In genomic region chr10:84179059-84179710, GRCh38 we compare ENCODE assay signal across 8 cellular contexts. TPM values are rescaled to one million over a fixed set of nuclear protein-coding genes. Genes with fewer than 3 reads are reported as not detected.
A peak's percentile ranks its signal among the peaks of the same experiment; 100 is the strongest.
DNase-seq lines count a peak whose midpoint lies in the region; ATAC-seq and TF ChIP-seq lines count a peak whose summit lies in the region.

No MANE protein-coding gene starts in this region.

- H3K9me3 ChIP-seq in gastroesophageal sphincter: no peaks in the 10 kb centered on the region

- TF ChIP-seq POLR2A in gastroesophageal sphincter (IDR thresholded peaks at IDR 0.05): no peak

- no peak for TF ChIP-seq CTCF in gastroesophageal sphincter (IDR thresholded peaks at IDR 0.05)

- peak; percentile 96 for ATAC-seq in GM18499 (IDR thresholded peaks at IDR 0.05; ENCODE audit: insufficient read depth, unreplicated experiment)
- ATAC-seq in HG02759 (IDR thresholded peaks at IDR 0.05; ENCODE audit: unreplicated experiment): peak; percentile 90
- no peak for ATAC-seq in gastroesophageal sphincter

- H3K27ac ChIP-seq in gastroesophageal sphincter: no peak overlapping the region

- H3K4me1 ChIP-seq in gastroesophageal sphincter: no peaks in the 10 kb centered on the region

- WGBS in gastroesophageal sphincter (ENCODE audit: low coverage in 1 of 2), 2 donors: 60 to 63% methylated on average over 3 to 4 of the region's 12 CpGs

- no peak overlapping the region for H3K4me3 ChIP-seq in gastroesophageal sphincter

- no peaks in the 10 kb centered on the region for H3K36me3 ChIP-seq in gastroesophageal sphincter

- H3K27me3 ChIP-seq in gastroesophageal sphincter: peaks cover under 1% of the 10 kb centered on the region

- no peak for TF ChIP-seq EP300 in gastroesophageal sphincter (IDR thresholded peaks at IDR 0.05)

- DNase-seq in Ammon's horn (ENCODE audit: low spot score): peak; percentile 81
- DNase-seq in NCI-H2029 (lab: John Stamatoyannopoulos, UW): peak; percentile 62
- peak; percentile 76 for DNase-seq in cerebellar cortex (ENCODE audit: low spot score)
- DNase-seq in putamen (ENCODE audit: low spot score): peak; percentile 28
- no peak for DNase-seq in AML-193 (lab: John Stamatoyannopoulos, UW)

RNA-seq across cellular contexts. Expression of gene GPR15LG, which starts 5.6 kb away (rescaled TPM):
- total RNA-seq in gastroesophageal sphincter: 10 to 100 TPM in 1 of 4 donors, 1 to 10 TPM in 1, not detected in 2; 1.2 to 10.1 TPM

RNA-seq across cellular contexts. Expression of gene CDHR1, which starts 15.2 kb away (rescaled TPM):
- under 1 TPM in 2 of 4 donors, not detected in 2; 0.10 to 0.67 TPM for total RNA-seq in gastroesophageal sphincter

RNA-seq across cellular contexts. Expression of gene GHITM, which starts 39.9 kb away (rescaled TPM):
- 100 to 1,000 TPM; 134 to 230 (median 190) TPM for total RNA-seq in gastroesophageal sphincter

RNA-seq across cellular contexts. Expression of gene LRIT2, which starts 46.2 kb away (rescaled TPM):
- total RNA-seq in gastroesophageal sphincter: not detected

Comparison
In these comparisons a context has a peak if more than half of its experiments do, and no peak if none do; other contexts are left out.
1. DNase-seq: peak in Ammon's horn (single experiment), NCI-H2029 (single experiment), cerebellar cortex (single experiment) and putamen (single experiment); none in AML-193 (0 of 2).